Comparison of ENCODE assay signal across 23 cellular contexts in genomic region chr7:17354473-17354872, GRCh38. TPM values are rescaled to one million over a fixed set of nuclear protein-coding genes. Genes with fewer than 3 reads are reported as not detected.
"Had no signal": no experiment of that assay in that cellular context is flagged by ENCODE, and none has a peak within 500 bp of the region (broad histone marks: within the 10 kb centered on the region; RNA-seq: fewer than 3 reads in every experiment).

No MANE protein-coding gene starts in this region.

- ATAC-seq: Panc1, PC-3, Right ventricle myocardium inferior, SK-N-SH treated with all-trans-retinoic acid at 6 μM for 48 hours had no signal

- H3K27ac ChIP-seq: KMS-11, SJCRH30 had no signal

- H3K4me1 ChIP-seq: SJCRH30 had no signal

- DNase-seq: IMR-90, Kasumi-1, MM.1S, NCI-H1092 treated with DMSO at 0.1 percent for 48 hours, NCI-H1436, NCI-H187, NCI-H2029, NCI-H2081 treated with DMSO at 0.1 percent for 48 hours, NCI-H2171, NCI-H226, NCI-H446, NCI-H510A, NCI-H524 treated with DMSO at 0.1 percent for 48 hours, NCI-H69, NCI-H774, PC-3, SHP77 treated with DMSO at 0.1 percent for 48 hours, SJCRH30 had no signal

- H3K36me3 ChIP-seq: SJCRH30 had no signal

- H3K27me3 ChIP-seq: SJCRH30 had no signal

- H3K4me3 ChIP-seq: SJCRH30 had no signal

- H3K9me3 ChIP-seq: SJCRH30 had no signal

RNA-seq across cellular contexts. Expression of gene AHR, which starts 56.0 kb away (rescaled TPM):
- total RNA-seq: OCI-LY7, SJCRH30 had no signal
